Comparison of ENCODE assay signal across 28 cellular contexts in genomic region chr1:216854836-216855485, GRCh38.
"Had no signal": no experiment of that assay in that cellular context is flagged by ENCODE, and none has a peak within 500 bp of the region (broad histone marks: within the 10 kb centered on the region; RNA-seq: fewer than 3 reads in every experiment).

No MANE protein-coding gene starts in this region.

- H2AFZ ChIP-seq: neural progenitor cell, parathyroid adenoma had no signal

- DNase-seq: hypothalamus; immature natural killer cell; naive B cell; natural killer cell; nephron progenitor cell; occipital lobe; psoas muscle; stimulated activated CD4-positive, alpha-beta T cell treated with anti-CD3 and anti-CD28 coated beads, Interleukin-12 subunit alpha, Interleukin-12 subunit beta, amount 100 ng/mL, for 4 hours; stimulated activated CD4-positive, alpha-beta T cell treated with anti-CD3 and anti-CD28 coated beads, Interleukin-15, amount 100 ng/mL, for 24 hours; stimulated activated CD4-positive, alpha-beta T cell treated with anti-CD3 and anti-CD28 coated beads, Interleukin-2, amount 100 ng/mL, for 24 hours; stimulated activated CD4-positive, alpha-beta T cell treated with anti-CD3 and anti-CD28 coated beads, Interleukin-4, amount 100 ng/mL, for 1 hour; stimulated activated naive B cell treated with anti-CD40 and anti-IgM and Interleukin-4, amounts not matched to agents 10 μg/mL and 1 μg/mL and 100 μg/mL, for 72 hours; stimulated activated naive CD8-positive, alpha-beta T cell treated with anti-CD3 and anti-CD28 coated beads, Interleukin-15, Interleukin-2, amounts not matched to agents 100 U/mL and 50 U/mL, for 24 hours; stomach; tibial artery; upper lobe of right lung had no signal

- H3K9ac ChIP-seq: neural progenitor cell, parathyroid adenoma had no signal

- H3K4me2 ChIP-seq: neural progenitor cell had no signal

- H3K4me3 Mint-ChIP-seq: immature natural killer cell; mesothelial cell of epicardium; naive B cell; natural killer cell; nephron progenitor cell; neural progenitor cell; stimulated activated naive B cell treated with anti-CD40 and anti-IgM and Interleukin-4, amounts not matched to agents 10 μg/mL and 1 μg/mL and 100 μg/mL, for 72 hours had no signal

- H3K4me3 ChIP-seq: lung, neural progenitor cell, psoas muscle, skin epidermis, stomach, suprapubic skin, thoracic aorta, tibial artery, upper lobe of right lung had no signal

- H3K9me3 Mint-ChIP-seq: mesothelial cell of epicardium; nephron progenitor cell; neural progenitor cell; stimulated activated naive B cell treated with anti-CD40 and anti-IgM and Interleukin-4, amounts not matched to agents 10 μg/mL and 1 μg/mL and 100 μg/mL, for 72 hours had no signal

- H3K79me2 ChIP-seq: parathyroid adenoma had no signal

- H3K9me3 ChIP-seq: neutrophil, psoas muscle, stomach, suprapubic skin, thoracic aorta, tibial artery, upper lobe of right lung had no signal

- H3K36me3 Mint-ChIP-seq: mesothelial cell of epicardium; naive B cell; natural killer cell; neural progenitor cell; stimulated activated naive B cell treated with anti-CD40 and anti-IgM and Interleukin-4, amounts not matched to agents 10 μg/mL and 1 μg/mL and 100 μg/mL, for 72 hours had no signal

- H3K4me1 Mint-ChIP-seq: immature natural killer cell; naive B cell; natural killer cell; nephron progenitor cell; stimulated activated naive B cell treated with anti-CD40 and anti-IgM and Interleukin-4, amounts not matched to agents 10 μg/mL and 1 μg/mL and 100 μg/mL, for 72 hours had no signal

- H3K4me1 ChIP-seq: parathyroid adenoma, psoas muscle, stomach, suprapubic skin, tibial artery, upper lobe of right lung had no signal

- FAIRE-seq: islet of Langerhans, urothelium cell line had no signal

- H3K27me3 Mint-ChIP-seq: naive B cell; stimulated activated naive B cell treated with anti-CD40 and anti-IgM and Interleukin-4, amounts not matched to agents 10 μg/mL and 1 μg/mL and 100 μg/mL, for 72 hours had no signal

- H3K27me3 ChIP-seq: neural progenitor cell, neutrophil, stomach, suprapubic skin, tibial artery, upper lobe of right lung had no signal

- H3K36me3 ChIP-seq: neural progenitor cell, neutrophil, stomach, suprapubic skin, thoracic aorta, tibial artery, upper lobe of right lung had no signal

- H3K27ac ChIP-seq: neural progenitor cell, neutrophil, parathyroid adenoma, psoas muscle, skin epidermis, stomach, suprapubic skin, thoracic aorta, tibial artery, upper lobe of right lung had no signal

- H3K27ac Mint-ChIP-seq: immature natural killer cell; mesothelial cell of epicardium; naive B cell; natural killer cell; nephron progenitor cell; neural progenitor cell; stimulated activated naive B cell treated with anti-CD40 and anti-IgM and Interleukin-4, amounts not matched to agents 10 μg/mL and 1 μg/mL and 100 μg/mL, for 72 hours had no signal

- ATAC-seq: left lobe of liver; natural killer cell; psoas muscle; sciatic nerve; stimulated activated naive B cell treated with anti-CD40 and anti-IgM and Interleukin-4, amounts not matched to agents 10 μg/mL and 1 μg/mL and 100 μg/mL, for 72 hours; stimulated activated naive CD8-positive, alpha-beta T cell treated with anti-CD3 and anti-CD28 coated beads, Interleukin-15, Interleukin-2, amounts not matched to agents 100 U/mL and 50 U/mL, for 24 hours; upper lobe of right lung had no signal
